In genomic region chr9:15274425-15274824, GRCh38 we compare ENCODE assay signal across 26 cellular contexts.
"Had no signal": no experiment of that assay in that cellular context is flagged by ENCODE, and none has a peak within 500 bp of the region (broad histone marks: within the 10 kb centered on the region; RNA-seq: fewer than 3 reads in every experiment).

No MANE protein-coding gene starts in this region.

- H3K27me3 ChIP-seq: ascending aorta, breast epithelium, cardiac muscle cell, colonic mucosa had no signal

- H3K4me1 ChIP-seq: breast epithelium, colonic mucosa had no signal

- H3K27me3 Mint-ChIP-seq: activated B cell treated with CpG ODN at 0.5 μM for 24 hours; activated CD8-positive, alpha-beta T cell treated with anti-CD3 and anti-CD28 coated beads for 36 hours; activated naive CD8-positive, alpha-beta T cell treated with anti-CD3 and anti-CD28 coated beads for 36 hours; activated T-helper 17 cell treated with anti-CD3 and anti-CD28 coated beads, Interleukin-2, amount 50 U/mL, for 72 hours had no signal

- H3K4me3 Mint-ChIP-seq: activated B cell treated with CpG ODN at 0.5 μM for 24 hours; activated CD8-positive, alpha-beta T cell treated with anti-CD3 and anti-CD28 coated beads for 36 hours; activated naive CD8-positive, alpha-beta T cell treated with anti-CD3 and anti-CD28 coated beads for 36 hours; activated T-cell treated with anti-CD3 and anti-CD28 coated beads, Interleukin-2, amount 50 U/mL, for 4 hours; activated T-helper 17 cell treated with anti-CD3 and anti-CD28 coated beads, Interleukin-2, amount 50 U/mL, for 72 hours; brain had no signal

- H3K36me3 Mint-ChIP-seq: brain had no signal

- ATAC-seq: activated CD4-positive, CD25-positive, alpha-beta regulatory T cell treated with anti-CD3 and anti-CD28 coated beads, Interleukin-2, amount 50 U/mL, for 24 hours; activated CD8-positive, alpha-beta T cell treated with anti-CD3 and anti-CD28 coated beads for 36 hours; activated T-cell treated with anti-CD3 and anti-CD28 coated beads, Interleukin-2, amount 50 U/mL, for 4 hours; activated T-helper 17 cell treated with anti-CD3 and anti-CD28 coated beads, Interleukin-2, amount 50 U/mL, for 72 hours; esophagus mucosa had no signal

- DNase-seq: activated B cell treated with CpG ODN at 0.5 μM for 24 hours; activated CD4-positive, alpha-beta T cell treated with anti-CD3 and anti-CD28 coated beads for 48 hours; activated CD4-positive, alpha-beta T cell treated with anti-CD3 and anti-CD28 coated beads, Interleukin-2, amount 50 U/mL, for 1 hour; activated CD4-positive, alpha-beta T cell treated with anti-CD3 and anti-CD28 coated beads, Interleukin-2, amount 50 U/mL, for 48 hours; activated CD8-positive, alpha-beta memory T cell treated with anti-CD3 and anti-CD28 coated beads for 24 hours; activated CD8-positive, alpha-beta T cell treated with anti-CD3 and anti-CD28 coated beads for 36 hours; activated effector memory CD4-positive, alpha-beta T cell treated with Interleukin-2 at 50 U/mL for 16 hours; activated gamma-delta T cell treated with Interleukin-2 at 50 U/mL for 16 hours; activated naive CD4-positive, alpha-beta T cell treated with anti-CD3 and anti-CD28 coated beads, Interleukin-2, amount 50 U/mL, for 16 hours; activated naive CD4-positive, alpha-beta T cell treated with Interleukin-2 at 50 U/mL for 16 hours; activated naive CD8-positive, alpha-beta T cell treated with anti-CD3 and anti-CD28 coated beads for 36 hours; activated T-cell treated with anti-CD3 and anti-CD28 coated beads, Interleukin-2, amount 50 U/mL, for 4 hours; central memory CD4-positive, alpha-beta T cell; cerebellar nuclear complex; colonic mucosa; effector CD8-positive, alpha-beta T cell; foreskin fibroblast; head of caudate nucleus; T-helper 2 cell had no signal

- H3K27ac ChIP-seq: ascending aorta, breast epithelium, cardiac muscle cell, colonic mucosa had no signal

- H3K9me3 Mint-ChIP-seq: activated B cell treated with CpG ODN at 0.5 μM for 24 hours; activated CD8-positive, alpha-beta T cell treated with anti-CD3 and anti-CD28 coated beads for 36 hours; activated naive CD8-positive, alpha-beta T cell treated with anti-CD3 and anti-CD28 coated beads for 36 hours; activated T-cell treated with anti-CD3 and anti-CD28 coated beads, Interleukin-2, amount 50 U/mL, for 4 hours; activated T-helper 17 cell treated with anti-CD3 and anti-CD28 coated beads, Interleukin-2, amount 50 U/mL, for 72 hours; brain had no signal

- H3K36me3 ChIP-seq: ascending aorta, breast epithelium, cardiac muscle cell, colonic mucosa had no signal

- H3K4me3 ChIP-seq: ascending aorta, breast epithelium, cardiac muscle cell, colonic mucosa had no signal

- H3K9me3 ChIP-seq: ascending aorta, breast epithelium, colonic mucosa had no signal

- H3K27ac Mint-ChIP-seq: activated B cell treated with CpG ODN at 0.5 μM for 24 hours; activated CD8-positive, alpha-beta T cell treated with anti-CD3 and anti-CD28 coated beads for 36 hours; activated naive CD8-positive, alpha-beta T cell treated with anti-CD3 and anti-CD28 coated beads for 36 hours; activated T-helper 17 cell treated with anti-CD3 and anti-CD28 coated beads, Interleukin-2, amount 50 U/mL, for 72 hours; brain had no signal
